Comparison of ENCODE assay signal across 8 cellular contexts in genomic region chr14:73026845-73027542, GRCh38. TPM values are rescaled to one million over a fixed set of nuclear protein-coding genes. Genes with fewer than 3 reads are reported as not detected.
A peak's percentile ranks its signal among the peaks of the same experiment; 100 is the strongest.
DNase-seq lines count a peak whose midpoint lies in the region; ATAC-seq and TF ChIP-seq lines count a peak whose summit lies in the region.

Gene ZFYVE1, minus strand, starts transcription at chr14:73027106. Its CDS starts 2,598 bp downstream, at chr14:73024508.

- H2AFZ ChIP-seq in DND-41 (ENCODE audit: low read depth, low read length) (peak within 1 kb of the TSS; percentile 95), GM23338 (peak within 1 kb of the TSS; percentile 30), fibroblast of lung (ENCODE audit: low read length) (peak within 1 kb of the TSS; percentile 89)

- H3K36me3 ChIP-seq in DND-41 (ENCODE audit: insufficient read depth, low read length) (peaks cover 23% of the 10 kb centered on the region), GM23338 (ENCODE audit: insufficient read depth) (no peaks in the 10 kb centered on the region), fibroblast of lung (ENCODE audit: control insufficient read depth, insufficient read depth, low read length) (peaks cover 5% of the 10 kb centered on the region)
- H3K36me3 ChIP-seq in naive thymus-derived CD4-positive, alpha-beta T cell (ENCODE audit: control insufficient read depth in 2 of 3, insufficient read depth in 3 of 3, low read length in 3 of 3) = peaks cover 0 to 16% (median 0%) of the 10 kb centered on the region in 3 experiments

- intact Hi-C loops in naive thymus-derived CD4-positive, alpha-beta T cell (cut with micrococcal nuclease) = loop anchor here (1.0 to 5.0 kb wide), 7 partner anchors 31 to 1735 kb away; partner anchors contain the start of genes DCAF4 (in 2 of the 2), PSEN1 (in 2 of the 2), RBM25 (in 2 of the 2) and ALDH6A1 (in 1 of the 2)

- H3K9me2 ChIP-seq in GM23338 (ENCODE audit: insufficient read depth) = no peaks in the 10 kb centered on the region

- H3K4me3 Mint-ChIP-seq in GM23338 = peak within 1 kb of the TSS; percentile 89
- H3K4me3 Mint-ChIP-seq in activated T-helper 17 cell treated with anti-CD3 and anti-CD28 coated beads, Interleukin-2, amount 50 U/mL, for 72 hours = peak within 1 kb of the TSS; percentile 91
- peak within 1 kb of the TSS; percentile 80 to 99 (median 96) for H3K4me3 Mint-ChIP-seq in naive thymus-derived CD4-positive, alpha-beta T cell
- H3K4me3 Mint-ChIP-seq in stimulated activated naive B cell treated with anti-CD40 and anti-IgM and Interleukin-4, amounts not matched to agents 10 μg/mL and 1 μg/mL and 100 μg/mL, for 72 hours = peak within 1 kb of the TSS; percentile 95 to 99

- H3K4me1 Mint-ChIP-seq in GM23338 = peaks cover 23% of the 10 kb centered on the region
- peaks cover 24% of the 10 kb centered on the region for H3K4me1 Mint-ChIP-seq in activated T-helper 17 cell treated with anti-CD3 and anti-CD28 coated beads, Interleukin-2, amount 50 U/mL, for 72 hours
- peaks cover 33 to 50% (median 45%) of the 10 kb centered on the region in 7 donors for H3K4me1 Mint-ChIP-seq in naive thymus-derived CD4-positive, alpha-beta T cell
- H3K4me1 Mint-ChIP-seq in stimulated activated naive B cell treated with anti-CD40 and anti-IgM and Interleukin-4, amounts not matched to agents 10 μg/mL and 1 μg/mL and 100 μg/mL, for 72 hours = peaks cover 24 to 39% of the 10 kb centered on the region in 2 donors

- DNase-seq in DND-41 (peak; percentile 97), GM23338 (ENCODE audit: low spot score) (peak; percentile 100), LHCN-M2 (ENCODE audit: low read depth) (peak; percentile 99), RPMI8226 (peak; percentile 93), fibroblast of lung (ENCODE audit: low read depth in 2 of 2) (peak; percentile 98 to 99)
- DNase-seq in naive thymus-derived CD4-positive, alpha-beta T cell = peak; percentile 65 to 91 (median 86)
- peak; percentile 91 for DNase-seq in stimulated activated naive B cell treated with anti-CD40 and anti-IgM and Interleukin-4, amounts not matched to agents 10 μg/mL and 1 μg/mL and 100 μg/mL, for 72 hours

- H4K20me1 ChIP-seq in DND-41 (ENCODE audit: insufficient read depth, low read length) (no peaks in the 10 kb centered on the region), GM23338 (replicated peaks; ENCODE audit: insufficient read depth) (no peaks in the 10 kb centered on the region; the same call in 1 of the 2 replicates), fibroblast of lung (ENCODE audit: control insufficient read depth, extremely low read depth, insufficient read depth, low read length) (no peaks in the 10 kb centered on the region)

- peaks cover 8% of the 10 kb centered on the region for H3K27me3 Mint-ChIP-seq in GM23338 (ENCODE audit: insufficient read depth, low read depth, poor library complexity)
- H3K27me3 Mint-ChIP-seq in activated T-helper 17 cell treated with anti-CD3 and anti-CD28 coated beads, Interleukin-2, amount 50 U/mL, for 72 hours = no peaks in the 10 kb centered on the region
- no peaks in the 10 kb centered on the region for H3K27me3 Mint-ChIP-seq in naive thymus-derived CD4-positive, alpha-beta T cell
- no peaks in the 10 kb centered on the region for H3K27me3 Mint-ChIP-seq in stimulated activated naive B cell treated with anti-CD40 and anti-IgM and Interleukin-4, amounts not matched to agents 10 μg/mL and 1 μg/mL and 100 μg/mL, for 72 hours

- H3K79me2 ChIP-seq in DND-41 (ENCODE audit: insufficient read depth, low read length) (peaks cover 42% of the 10 kb centered on the region), GM23338 (replicated peaks; ENCODE audit: insufficient read depth) (peaks cover 11% of the 10 kb centered on the region; the same call in 1 of the 2 replicates), fibroblast of lung (ENCODE audit: control insufficient read depth, insufficient read depth, low read length) (peaks cover 30% of the 10 kb centered on the region)

- no peaks in the 10 kb centered on the region for H3F3A ChIP-seq in GM23338 (replicated peaks; ENCODE audit: low read depth)

- CTCF ChIA-PET in naive thymus-derived CD4-positive, alpha-beta T cell (lab: Charles Lee) = interaction anchor here (0.5 to 1.1 kb wide), 2 partner anchors 32 to 98 kb away, joined by 3 read pairs; partner anchors contain the start of gene RBM25

- H3K9me3 ChIP-seq in DND-41 (ENCODE audit: insufficient read depth, low read length, severe bottlenecking) (no peaks in the 10 kb centered on the region), fibroblast of lung (ENCODE audit: control insufficient read depth, insufficient read depth, low read depth, low read length) (no peaks in the 10 kb centered on the region)
- H3K9me3 ChIP-seq in naive thymus-derived CD4-positive, alpha-beta T cell (ENCODE audit: control insufficient read depth in 2 of 3, low read length in 3 of 3) = no peaks in the 10 kb centered on the region

- ATAC-seq in DND-41 (ENCODE audit: insufficient read depth, low read depth) = peak; percentile 99
- peak; percentile 98 for ATAC-seq in GM23338
- peak; percentile 99 for ATAC-seq in activated T-helper 17 cell treated with anti-CD3 and anti-CD28 coated beads, Interleukin-2, amount 50 U/mL, for 72 hours (replicated peaks)
- ATAC-seq in naive thymus-derived CD4-positive, alpha-beta T cell = peak; percentile 100
- ATAC-seq in stimulated activated naive B cell treated with anti-CD40 and anti-IgM and Interleukin-4, amounts not matched to agents 10 μg/mL and 1 μg/mL and 100 μg/mL, for 72 hours (replicated peaks) = peak; percentile 98

- peak within 1 kb of the TSS; percentile 88 for H3K27ac Mint-ChIP-seq in GM23338
- peak within 1 kb of the TSS; percentile 89 for H3K27ac Mint-ChIP-seq in activated T-helper 17 cell treated with anti-CD3 and anti-CD28 coated beads, Interleukin-2, amount 50 U/mL, for 72 hours
- H3K27ac Mint-ChIP-seq in naive thymus-derived CD4-positive, alpha-beta T cell = peak within 1 kb of the TSS; percentile 71 to 96 (median 83)
- peak within 1 kb of the TSS; percentile 96 for H3K27ac Mint-ChIP-seq in stimulated activated naive B cell treated with anti-CD40 and anti-IgM and Interleukin-4, amounts not matched to agents 10 μg/mL and 1 μg/mL and 100 μg/mL, for 72 hours

- peak within 1 kb of the TSS; percentile 84 for H3K27ac ChIP-seq in DND-41 (ENCODE audit: low read length)
- peak within 1 kb of the TSS; percentile 45; the same call in 1 of the 2 replicates for H3K27ac ChIP-seq in GM23338 (ENCODE audit: low read depth)
- H3K27ac ChIP-seq in fibroblast of lung (ENCODE audit: insufficient read depth, low read length) = peak within 1 kb of the TSS; percentile 77
- peak within 1 kb of the TSS; percentile 74 for H3K27ac ChIP-seq in naive thymus-derived CD4-positive, alpha-beta T cell (ENCODE audit: low read depth, low read length)

- H3K4me3 ChIP-seq in DND-41 (ENCODE audit: low read depth in 1 of 2, low read length in 2 of 2) (peak within 1 kb of the TSS; percentile 92), GM23338 (peak within 1 kb of the TSS; percentile 54), fibroblast of lung (replicated peaks in 1 of 4; ENCODE audit: control extremely low read depth in 1 of 4, insufficient read depth in 1 of 4, low read depth in 3 of 4, low read length in 4 of 4) (peak within 1 kb of the TSS; percentile 64 to 92 (median 86))
- peak within 1 kb of the TSS; percentile 74 for H3K4me3 ChIP-seq in naive thymus-derived CD4-positive, alpha-beta T cell (ENCODE audit: low read length)

- H3K9me3 Mint-ChIP-seq in GM23338 = no peaks in the 10 kb centered on the region
- H3K9me3 Mint-ChIP-seq in activated T-helper 17 cell treated with anti-CD3 and anti-CD28 coated beads, Interleukin-2, amount 50 U/mL, for 72 hours = no peaks in the 10 kb centered on the region
- peaks cover 0 to 3% (median 0%) of the 10 kb centered on the region in 11 donors for H3K9me3 Mint-ChIP-seq in naive thymus-derived CD4-positive, alpha-beta T cell
- no peaks in the 10 kb centered on the region for H3K9me3 Mint-ChIP-seq in stimulated activated naive B cell treated with anti-CD40 and anti-IgM and Interleukin-4, amounts not matched to agents 10 μg/mL and 1 μg/mL and 100 μg/mL, for 72 hours

- POLR2A ChIA-PET in naive thymus-derived CD4-positive, alpha-beta T cell (lab: Charles Lee) = interaction anchor here (0.5 to 4.8 kb wide), 5 partner anchors 29 to 683 kb away, joined by 3 to 55 read pairs (median 3); partner anchors contain the start of gene RBM25

- H3K27me3 ChIP-seq in DND-41 (ENCODE audit: insufficient read depth, low read length, poor library complexity) (no peaks in the 10 kb centered on the region), GM23338 (ENCODE audit: insufficient read depth) (no peaks in the 10 kb centered on the region), fibroblast of lung (ENCODE audit: control insufficient read depth, insufficient read depth, low read length) (no peaks in the 10 kb centered on the region)
- H3K27me3 ChIP-seq in naive thymus-derived CD4-positive, alpha-beta T cell (ENCODE audit: control insufficient read depth in 2 of 2, insufficient read depth in 2 of 2, low read length in 2 of 2) = no peaks in the 10 kb centered on the region

- TF ChIP-seq CTCF in DND-41 (IDR thresholded peaks at IDR 0.05; ENCODE audit: borderline replicate concordance, extremely low read depth, low read length, poor library complexity, severe bottlenecking) (no peak), GM23338 (conservative IDR thresholded peaks at IDR 0.05; ENCODE audit: low read depth in 2 of 2) (no peak), fibroblast of lung (conservative IDR thresholded peaks at IDR 0.05 in 1 of 2, IDR thresholded peaks at IDR 0.05 in 1 of 2; ENCODE audit: low read depth in 1 of 2, low read length in 2 of 2) (no peak)

- H3K4me2 ChIP-seq in DND-41 (ENCODE audit: insufficient read depth, low read length) = peak within 1 kb of the TSS; percentile 84
- H3K4me2 ChIP-seq in GM23338 = peak within 1 kb of the TSS; percentile 81
- peak within 1 kb of the TSS; percentile 71 for H3K4me2 ChIP-seq in fibroblast of lung (ENCODE audit: extremely low read depth, insufficient read depth, low read length)

- H3K36me3 Mint-ChIP-seq in GM23338 (ENCODE audit: low read depth) = peaks cover 12% of the 10 kb centered on the region; the same call in 2 of the 3 replicates
- H3K36me3 Mint-ChIP-seq in activated T-helper 17 cell treated with anti-CD3 and anti-CD28 coated beads, Interleukin-2, amount 50 U/mL, for 72 hours (ENCODE audit: low read depth) = peaks cover 25% of the 10 kb centered on the region
- H3K36me3 Mint-ChIP-seq in naive thymus-derived CD4-positive, alpha-beta T cell = peaks cover 12 to 21% (median 16%) of the 10 kb centered on the region in 5 donors
- H3K36me3 Mint-ChIP-seq in stimulated activated naive B cell treated with anti-CD40 and anti-IgM and Interleukin-4, amounts not matched to agents 10 μg/mL and 1 μg/mL and 100 μg/mL, for 72 hours = peaks cover 17 to 20% of the 10 kb centered on the region in 2 donors

- H3K9ac ChIP-seq in DND-41 (ENCODE audit: low read depth, low read length) (peak within 1 kb of the TSS; percentile 65), fibroblast of lung (ENCODE audit: insufficient read depth, low read length) (peak within 1 kb of the TSS; percentile 70)

- H3K4me1 ChIP-seq in DND-41 (ENCODE audit: insufficient read depth, low read length) = peaks cover 43% of the 10 kb centered on the region
- H3K4me1 ChIP-seq in GM23338 (ENCODE audit: insufficient read depth) = peaks cover 6% of the 10 kb centered on the region
- no peaks in the 10 kb centered on the region for H3K4me1 ChIP-seq in fibroblast of lung (ENCODE audit: control insufficient read depth, extremely low read depth, insufficient read depth, low read length)
- peaks cover 11 to 12% of the 10 kb centered on the region in 2 donors for H3K4me1 ChIP-seq in naive thymus-derived CD4-positive, alpha-beta T cell (ENCODE audit: control insufficient read depth in 2 of 2, insufficient read depth in 2 of 2, low read length in 2 of 2)

RNA-seq across cellular contexts. Expression of gene ZFYVE1, which starts in this region (rescaled TPM):
- total RNA-seq in GM23338 (2014; rRNA removed; shearing (Covaris generic)) = 10.2 and 12.5 TPM in 2 replicates
- polyA plus RNA-seq in GM23338 (2016; fragmentation: Nextera tagmentation; extraction: Ambion mirVana) = 3.2 and 3.7 TPM in 2 replicates
- total RNA-seq in LHCN-M2 (2014; rRNA removed) = 14.6 and 16.3 TPM in 2 replicates
- 17.1 TPM for polyA plus RNA-seq in LHCN-M2 (2012)
- 10 to 100 TPM; 15.9 to 18.7 TPM for total RNA-seq in activated T-helper 17 cell treated with anti-CD3 and anti-CD28 coated beads, Interleukin-2, amount 50 U/mL, for 72 hours
- 14.4 and 22.1 TPM in 2 replicates for total RNA-seq in fibroblast of lung
- 14.9 and 18.8 TPM in 2 replicates for polyA plus RNA-seq in fibroblast of lung
- polyA plus RNA-seq in fibroblast of lung (2012) = 16.5 and 18.2 TPM in 2 replicates
- polyA minus RNA-seq in fibroblast of lung (ENCODE audit: low replicate concordance) = 77.6 and 81.5 TPM in 2 replicates
- 10 to 100 TPM; 15.3 to 24.8 (median 19.1) TPM for total RNA-seq in naive thymus-derived CD4-positive, alpha-beta T cell
- polyA plus RNA-seq in naive thymus-derived CD4-positive, alpha-beta T cell = 1 to 10 TPM; 6.1 to 6.4 TPM

Comparison
In these comparisons a context has a peak if more than half of its experiments do, and no peak if none do; other contexts are left out.
1. Peak in every context shown above with its lines: DNase-seq, ATAC-seq, H3K4me3 ChIP-seq and H3K27ac ChIP-seq.
2. H2AFZ ChIP-seq: peak in every context shown above with its lines; median percentile 95 in DND-41; 89 in fibroblast of lung; 30 in GM23338.